In genomic region chr5:135426102-135427082, GRCh38 we compare ENCODE assay signal across 9 cellular contexts. TPM values are rescaled to one million over a fixed set of nuclear protein-coding genes. Genes with fewer than 3 reads are reported as not detected.
DNase-seq lines count a peak whose midpoint lies in the region; ATAC-seq and TF ChIP-seq lines count a peak whose summit lies in the region.
"Had no signal": no experiment of that assay in that cellular context is flagged by ENCODE, and none has a peak within 500 bp of the region (broad histone marks: within the 10 kb centered on the region; RNA-seq: fewer than 3 reads in every experiment).

No MANE protein-coding gene starts in this region.

- H2AFZ ChIP-seq in OCI-LY7 (ENCODE audit: low read length), result no peak overlapping the region

- no peak overlapping the region for H3K4me2 ChIP-seq in OCI-LY7 (ENCODE audit: low read length)

- H3K36me3 Mint-ChIP-seq in chondrocyte (ENCODE audit: low read depth) (peaks cover 2% of the 10 kb centered on the region), mesothelial cell of epicardium (peaks cover 2% of the 10 kb centered on the region)

- POLR2A ChIA-PET in OCI-LY7 (lab: Charles Lee), result no interaction called here

- no peak overlapping the region for H3K27ac Mint-ChIP-seq in chondrocyte (ENCODE audit: unreplicated experiment)
- H3K27ac Mint-ChIP-seq in mesothelial cell of epicardium, result no peak overlapping the region

- H3K4me1 Mint-ChIP-seq in chondrocyte (ENCODE audit: low read depth) (no peaks in the 10 kb centered on the region), mesothelial cell of epicardium (peaks cover 16% of the 10 kb centered on the region)

- H3K9me2 ChIP-seq in OCI-LY7 (ENCODE audit: insufficient read depth, low read length), result no peaks in the 10 kb centered on the region

- DNase-seq in NCI-H2171 treated with DMSO at 0.1 percent for 48 hours (lab: John Stamatoyannopoulos, UW), result peak; percentile 26
- no peak for DNase-seq in NCI-H2171 (lab: John Stamatoyannopoulos, UW)
- DNase-seq in HPDE6-E6E7 (ENCODE audit: extremely low spot score), result peak; percentile 57
- DNase-seq in OCI-LY7 (ENCODE audit: low spot score), result peak; percentile 69
- DNase-seq in chondrocyte (ENCODE audit: low spot score), result no peak
- no peak for DNase-seq in mesothelial cell of epicardium (ENCODE audit: low spot score in 2 of 2, unreplicated experiment in 2 of 2)
- no peak for DNase-seq in COLO668 (lab: John Stamatoyannopoulos, UW; ENCODE audit: unreplicated experiment)

- CTCF ChIA-PET in OCI-LY7 (lab: Charles Lee; ENCODE audit: unreplicated experiment), result no interaction called here

- H3K4me3 Mint-ChIP-seq in chondrocyte (ENCODE audit: unreplicated experiment), result no peak overlapping the region
- H3K4me3 Mint-ChIP-seq in mesothelial cell of epicardium, result no peak overlapping the region

- no peak overlapping the region for H3K27ac ChIP-seq in OCI-LY7 (ENCODE audit: low read depth, low read length, poor library complexity, severe bottlenecking)
- H3K27ac ChIP-seq: epithelial cell of prostate had no signal

- peak; percentile 93 for TF ChIP-seq CTCF in OCI-LY7 (conservative IDR thresholded peaks at IDR 0.05; ENCODE audit: low read length)
- TF ChIP-seq CTCF in chondrocyte (IDR thresholded peaks at IDR 0.05), result peak; percentile 81
- peak; percentile 17 for TF ChIP-seq CTCF in mesothelial cell of epicardium (IDR thresholded peaks at IDR 0.05; ENCODE audit: unreplicated experiment)

- no peak overlapping the region for H3K4me3 ChIP-seq in OCI-LY7 (ENCODE audit: low read depth, low read length, poor library complexity, severe bottlenecking)

- H4K20me1 ChIP-seq in OCI-LY7 (ENCODE audit: insufficient read depth, low read length), result no peaks in the 10 kb centered on the region

- intact Hi-C loops in OCI-LY7 (cut with micrococcal nuclease; ENCODE audit: unreplicated experiment), result no loop called here

- BruUV-seq in OCI-LY7 (replicated peaks; lab: Mats Ljungman, UMichigan), result no TSS peak

- H3K79me2 ChIP-seq in OCI-LY7 (ENCODE audit: insufficient read depth, low read depth, low read length), result no peaks in the 10 kb centered on the region

- H3K36me3 ChIP-seq in OCI-LY7 (ENCODE audit: insufficient read depth, low read length), result no peaks in the 10 kb centered on the region

- no peaks in the 10 kb centered on the region for H3K9me3 ChIP-seq in OCI-LY7 (ENCODE audit: low read length)

- H3K9me3 Mint-ChIP-seq in chondrocyte (ENCODE audit: low read depth) (peaks cover 15% of the 10 kb centered on the region), mesothelial cell of epicardium (peaks cover 16% of the 10 kb centered on the region)

- H3K4me1 ChIP-seq in OCI-LY7 (ENCODE audit: insufficient read depth, low read length, poor library complexity, severe bottlenecking), result no peaks in the 10 kb centered on the region

- peak; percentile 82 for ATAC-seq in GM19468 (IDR thresholded peaks at IDR 0.05; ENCODE audit: extremely low read depth, unreplicated experiment)

- peaks cover 12% of the 10 kb centered on the region for H3K27me3 Mint-ChIP-seq in chondrocyte (ENCODE audit: low read depth)
- H3K27me3 Mint-ChIP-seq in mesothelial cell of epicardium (ENCODE audit: low read depth), result peaks cover 5% of the 10 kb centered on the region

RNA-seq across cellular contexts. Expression of gene DCANP1, which starts 20.8 kb away (rescaled TPM):
- total RNA-seq in OCI-LY7 (2014; rRNA removed; shearing (Covaris generic)), result not detected in 2 replicates
- total RNA-seq in OCI-LY7 (2022) (not detected in 2 replicates), chondrocyte (not detected in 3 replicates), mesothelial cell of epicardium (not detected in 3 replicates)

RNA-seq across cellular contexts. Expression of gene TIFAB, which starts 25.8 kb away (rescaled TPM):
- total RNA-seq in OCI-LY7 (2014; rRNA removed; shearing (Covaris generic)), result not detected in 2 replicates
- not detected in 2 replicates for total RNA-seq in OCI-LY7 (2022)
- not detected in 3 replicates for total RNA-seq in chondrocyte
- total RNA-seq in mesothelial cell of epicardium, result not detected in 3 replicates

RNA-seq across cellular contexts. Expression of gene MACROH2A1, which starts 27.4 kb away (rescaled TPM):
- total RNA-seq in OCI-LY7 (2014; rRNA removed; shearing (Covaris generic)), result 356 and 388 TPM in 2 replicates
- 271 and 279 TPM in 2 replicates for total RNA-seq in OCI-LY7 (2022)
- 100 to 142 TPM (median 102 TPM) in 3 replicates for total RNA-seq in chondrocyte
- total RNA-seq in mesothelial cell of epicardium, result 261 to 276 TPM (median 265 TPM) in 3 replicates

Comparison
In these comparisons a context has a peak if more than half of its experiments do, and no peak if none do; other contexts are left out.
1. DNase-seq: peak in NCI-H2171 treated with DMSO at 0.1 percent for 48 hours (single experiment), HPDE6-E6E7 (single experiment) and OCI-LY7 (single experiment); none in NCI-H2171 (single experiment), chondrocyte (single experiment), mesothelial cell of epicardium (0 of 2) and COLO668 (single experiment).
2. CTCF ChIP-seq: peak in every context shown above with its lines; median percentile 93 in OCI-LY7; 81 in chondrocyte; 17 in mesothelial cell of epicardium.